1 cellular context compared by ENCODE assay signal in genomic region chr12:8031872-8032241, GRCh38.
TF ChIP-seq lines count a peak whose summit lies in the region.

No MANE protein-coding gene starts in this region.

TF ChIP-seq in H1, 55 proteins besides CTCF, POLR2A, EP300 and RAD21:
- TF ChIP-seq MAFK (IDR thresholded peaks at IDR 0.05; ENCODE audit: low read depth, low read length) (no peak), TBP (IDR thresholded peaks at IDR 0.05; ENCODE audit: low read depth, low read length) (no peak), RNF2 (IDR thresholded peaks at IDR 0.05; ENCODE audit: borderline replicate concordance, low read depth, low read length, missing control alignments, poor library complexity, severe bottlenecking) (no peak), CHD1 (IDR thresholded peaks at IDR 0.05; ENCODE audit: low read depth, low read length) (no peak), JUND (IDR thresholded peaks at IDR 0.05; ENCODE audit: low read length) (no peak), BCL11A (IDR thresholded peaks at IDR 0.05; ENCODE audit: low read depth in 2 of 2, low read length in 2 of 2) (no peak), KDM1A (IDR thresholded peaks at IDR 0.05; ENCODE audit: borderline replicate concordance, low read length) (no peak), CBX5 (IDR thresholded peaks at IDR 0.05; ENCODE audit: low read depth, low read length) (no peak)
TF ChIP-seq in H1: peak in this region for 0.
